ENCODE assay signal across 8 cellular contexts in the genomic region with DNA sequence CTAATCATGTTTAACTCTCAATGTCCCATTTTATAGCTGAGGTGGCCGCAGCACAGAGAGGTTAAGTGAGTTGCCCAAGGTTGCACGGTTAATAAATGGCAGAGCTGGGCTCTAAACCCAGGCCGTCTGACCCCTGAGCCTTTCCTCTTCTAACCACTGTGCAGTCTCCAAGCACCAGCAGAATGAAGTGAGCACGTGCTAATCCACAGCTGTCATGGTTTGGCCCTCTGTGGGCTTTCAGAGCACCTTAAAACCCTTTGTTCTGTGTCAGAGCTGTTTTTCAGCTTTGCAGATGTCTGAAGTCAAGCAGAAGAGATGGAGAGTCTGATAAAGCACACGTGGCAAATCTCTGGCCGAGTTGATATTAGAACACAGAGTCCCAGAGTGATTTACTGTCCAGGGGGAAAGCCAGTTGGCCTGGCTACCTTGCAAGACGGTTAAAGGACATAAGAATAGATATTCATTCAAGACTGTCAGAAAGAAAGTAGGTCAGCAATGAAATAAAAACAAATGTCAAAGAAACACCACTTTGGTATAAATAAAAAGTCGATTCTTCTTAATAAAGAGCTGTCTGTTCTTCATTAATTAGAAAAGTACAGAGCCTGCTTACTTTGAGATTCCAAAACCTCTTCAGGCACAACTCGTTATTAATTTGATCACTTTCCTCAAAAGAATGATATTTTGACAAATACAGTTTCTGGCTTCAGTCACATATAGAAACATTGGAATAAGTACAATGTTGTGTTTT.
DNase-seq lines count a peak whose midpoint lies in the region; ATAC-seq, FAIRE-seq and TF ChIP-seq lines count a peak whose summit lies in the region.

No MANE protein-coding gene starts in this region.

- peaks cover 85% of the 10 kb centered on the region for H3K4me1 Mint-ChIP-seq in stimulated activated naive CD8-positive, alpha-beta T cell treated with anti-CD3 and anti-CD28 coated beads, Interleukin-15, Interleukin-2, amounts not matched to agents 100 ng/mL and 50 ng/mL, for 24 hours (ENCODE audit: low read depth)

- no peak overlapping the region for H2AFZ ChIP-seq in OCI-LY1 (ENCODE audit: low read length)
- no peak overlapping the region for H2AFZ ChIP-seq in GM12878 (ENCODE audit: control insufficient read depth, low read depth, low read length)

- TF ChIP-seq RAD21 in GM12878 (IDR thresholded peaks at IDR 0.05; ENCODE audit: insufficient read depth, low read depth, low read length), result no peak

- H3K27ac Mint-ChIP-seq in stimulated activated naive CD8-positive, alpha-beta T cell treated with anti-CD3 and anti-CD28 coated beads, Interleukin-15, Interleukin-2, amounts not matched to agents 100 ng/mL and 50 ng/mL, for 24 hours, result peak overlapping the region; percentile 91

- H3K9me3 ChIP-seq in OCI-LY1 (ENCODE audit: low read length) (no peaks in the 10 kb centered on the region), GM12878 (replicated peaks; ENCODE audit: control insufficient read depth, insufficient read depth, low read length) (no peaks in the 10 kb centered on the region)

- H3K79me2 ChIP-seq in OCI-LY1 (ENCODE audit: insufficient read depth, low read length), result no peaks in the 10 kb centered on the region
- H3K79me2 ChIP-seq in GM12878 (ENCODE audit: control insufficient read depth, insufficient read depth, low read length), result no peaks in the 10 kb centered on the region

- H3K9me3 Mint-ChIP-seq in stimulated activated naive CD8-positive, alpha-beta T cell treated with anti-CD3 and anti-CD28 coated beads, Interleukin-15, Interleukin-2, amounts not matched to agents 100 ng/mL and 50 ng/mL, for 24 hours, result peaks cover 16% of the 10 kb centered on the region

- RAD21 ChIA-PET in GM12878 (lab: Charles Lee; ENCODE audit: unreplicated experiment), result interaction anchor here (0.6 kb wide), 1 partner anchor 122 kb away, joined by 3 read pairs; no protein-coding TSS in a partner anchor

- H4K20me1 ChIP-seq in OCI-LY1 (ENCODE audit: insufficient read depth, low read length) (no peaks in the 10 kb centered on the region), GM12878 (ENCODE audit: control insufficient read depth, insufficient read depth) (no peaks in the 10 kb centered on the region)

- ATAC-seq in GM12878 (peak; percentile 69), HG03432 (IDR thresholded peaks at IDR 0.05; ENCODE audit: unreplicated experiment) (no peak), GM18511 (IDR thresholded peaks at IDR 0.05; ENCODE audit: unreplicated experiment) (no peak)

- H3K27me3 ChIP-seq in OCI-LY1 (ENCODE audit: insufficient read depth, low read length) (no peaks in the 10 kb centered on the region), GM12878 (replicated peaks in 1 of 2; ENCODE audit: control insufficient read depth in 2 of 2, insufficient read depth in 2 of 2, low read length in 1 of 2) (no peaks in the 10 kb centered on the region)

- H3K9ac ChIP-seq in OCI-LY1 (ENCODE audit: low read length) (peak overlapping the region; percentile 2; the same call in 1 of the 2 replicates), GM12878 (ENCODE audit: control insufficient read depth, insufficient read depth, low read length) (no peak overlapping the region)

- 50% methylated on average over 9 of the region's 9 CpGs for WGBS in GM12878 (ENCODE audit: insufficient coverage, insufficient replicate concordance, low lambda C conversion rate, missing lambda C conversion rate)

- TF ChIP-seq POLR2A in GM12878 (IDR thresholded peaks at IDR 0.05; ENCODE audit: low read depth, low read length), result no peak

- POLR2A ChIA-PET in GM12878 (lab: Charles Lee), result interaction anchor here (0.6 kb wide), 1 partner anchor 408 kb away, joined by 3 read pairs; no protein-coding TSS in a partner anchor

- peaks cover 30% of the 10 kb centered on the region for H3K4me1 ChIP-seq in OCI-LY1 (ENCODE audit: insufficient read depth, low read length, severe bottlenecking)
- no peaks in the 10 kb centered on the region for H3K4me1 ChIP-seq in GM12878 (ENCODE audit: control insufficient read depth, insufficient read depth, low read length)

- no peaks in the 10 kb centered on the region for H3K27me3 Mint-ChIP-seq in stimulated activated naive CD8-positive, alpha-beta T cell treated with anti-CD3 and anti-CD28 coated beads, Interleukin-15, Interleukin-2, amounts not matched to agents 100 ng/mL and 50 ng/mL, for 24 hours

- H3K4me3 Mint-ChIP-seq in stimulated activated naive CD8-positive, alpha-beta T cell treated with anti-CD3 and anti-CD28 coated beads, Interleukin-15, Interleukin-2, amounts not matched to agents 100 ng/mL and 50 ng/mL, for 24 hours, result peak overlapping the region; percentile 62

- H3K36me3 ChIP-seq in OCI-LY1 (ENCODE audit: insufficient read depth, low read length) (no peaks in the 10 kb centered on the region), GM12878 (ENCODE audit: control insufficient read depth in 2 of 2, insufficient read depth in 2 of 2, low read length in 1 of 2) (no peaks in the 10 kb centered on the region)

- no peaks in the 10 kb centered on the region for H3K9me2 ChIP-seq in OCI-LY1 (ENCODE audit: low read depth, low read length)

- H3K4me3 ChIP-seq in OCI-LY1 (ENCODE audit: low read depth, low read length, poor library complexity, severe bottlenecking) (no peak overlapping the region), GM12878 (no peak overlapping the region)

- BruUV-seq in GM12878 (replicated peaks; lab: Mats Ljungman, UMichigan), result no TSS peak

- H3F3A ChIP-seq in OCI-LY1 (ENCODE audit: insufficient read depth, low read length), result no peaks in the 10 kb centered on the region

- CTCF ChIA-PET in GM12878 (lab: Yijun Ruan, JAX), result interaction anchor here (1.4 kb wide), 1 partner anchor 10 kb away, joined by 5 read pairs; no protein-coding TSS in a partner anchor

- TF ChIP-seq CTCF in OCI-LY1 (IDR thresholded peaks at IDR 0.05; ENCODE audit: low read length), result no peak
- TF ChIP-seq CTCF in GM12878 (IDR thresholded peaks at IDR 0.05 in 2 of 3, conservative IDR thresholded peaks at IDR 0.05 in 1 of 3; ENCODE audit: control insufficient read depth in 2 of 3, extremely low read depth in 1 of 3, insufficient read depth in 1 of 3, low read depth in 3 of 3, low read length in 3 of 3), result no peak

- H3K36me3 Mint-ChIP-seq in stimulated activated naive CD8-positive, alpha-beta T cell treated with anti-CD3 and anti-CD28 coated beads, Interleukin-15, Interleukin-2, amounts not matched to agents 100 ng/mL and 50 ng/mL, for 24 hours (ENCODE audit: low read depth), result peaks cover 32% of the 10 kb centered on the region

- FAIRE-seq in GM12878 (lab: Jason Lieb, UNC), result no peak

- H3K4me2 ChIP-seq in OCI-LY1 (ENCODE audit: low read length) (peak overlapping the region; percentile 31; the same call in 1 of the 2 replicates), GM12878 (ENCODE audit: control insufficient read depth, insufficient read depth) (no peak overlapping the region)

- no peak for TF ChIP-seq EP300 in GM12878 (IDR thresholded peaks at IDR 0.05; ENCODE audit: borderline replicate concordance in 1 of 2, control insufficient read depth in 1 of 2, low read depth in 2 of 2, low read length in 2 of 2)

- in situ Hi-C loops in GM12878 (cut with MboI), result no loop called here

- SMC1A ChIA-PET in GM12878 (lab: Charles Lee; ENCODE audit: uncharacterized antibody, unreplicated experiment), result interaction anchor here (1.8 kb wide), 1 partner anchor 25 kb away, joined by 5 read pairs; no protein-coding TSS in a partner anchor

- DNase-seq in ELF-1 (ENCODE audit: low read depth, low spot score), result peak; percentile 76
- DNase-seq in GM12878 (ENCODE audit: low read depth, low spot score), result no peak
- peak; percentile 69 for DNase-seq in kidney tubule cell (ENCODE audit: low spot score)
- DNase-seq in GM03348 (ENCODE audit: low spot score), result no peak

- peak overlapping the region; percentile 85 for H3K27ac ChIP-seq in OCI-LY1 (ENCODE audit: low read depth, low read length, poor library complexity, severe bottlenecking)
- no peak overlapping the region for H3K27ac ChIP-seq in GM12878 (ENCODE audit: control insufficient read depth, insufficient read depth)

- intact Hi-C loops in GM12878 (cut with micrococcal nuclease; ENCODE audit: unreplicated experiment), result no loop called here

TF ChIP-seq in GM12878, 131 proteins besides CTCF, POLR2A, EP300 and RAD21:
- no peak for TF ChIP-seq SMARCA5 (IDR thresholded peaks at IDR 0.05)
- no peak for TF ChIP-seq CBX3 (IDR thresholded peaks at IDR 0.05; ENCODE audit: borderline replicate concordance, low read depth)
- peak in 1 of 2 experiments; percentile 41; a peak in 1 of 4 replicates for TF ChIP-seq BHLHE40 (IDR thresholded peaks at IDR 0.05; ENCODE audit: borderline replicate concordance in 1 of 2, low read depth in 2 of 2, low read length in 1 of 2)

Comparison
In these comparisons a context has a peak if more than half of its experiments do, and no peak if none do; other contexts are left out.
1. DNase-seq: peak in ELF-1 (single experiment) and kidney tubule cell (single experiment); none in GM12878 (single experiment) and GM03348 (single experiment).